ENCODE assay signal across 8 cellular contexts in genomic region chr5:40755407-40756365, GRCh38. TPM values are rescaled to one million over a fixed set of nuclear protein-coding genes. Genes with fewer than 3 reads are reported as not detected.
DNase-seq lines count a peak whose midpoint lies in the region; ATAC-seq and TF ChIP-seq lines count a peak whose summit lies in the region.

Gene TTC33 (minus strand): TSS chr5:40755961. CDS start chr5:40747018, 8,943 bp downstream.

- H3K27ac Mint-ChIP-seq in IgD-negative memory B cell: no peak within 1 kb of the TSS

- peak; percentile 86 for ATAC-seq in GM21529 (IDR thresholded peaks at IDR 0.05; ENCODE audit: unreplicated experiment)

- H3K9me3 Mint-ChIP-seq in IgD-negative memory B cell: no peaks in the 10 kb centered on the region

- H3K27me3 Mint-ChIP-seq in IgD-negative memory B cell: no peaks in the 10 kb centered on the region

- peak within 1 kb of the TSS; percentile 90 for H3K4me3 ChIP-seq in epithelial cell of proximal tubule (ENCODE audit: low read depth, low read length)

- DNase-seq in DMS153 treated with DMSO at 0.1 percent for 48 hours (lab: John Stamatoyannopoulos, UW; ENCODE audit: unreplicated experiment): peak; percentile 95
- peak; percentile 96 for DNase-seq in OCI-M1 (lab: John Stamatoyannopoulos, UW)
- peak; percentile 88 for DNase-seq in activated T-cell treated with anti-CD3 and anti-CD28 coated beads for 4 hours
- peak; percentile 43 for DNase-seq in epithelial cell of proximal tubule (ENCODE audit: low read depth)
- peak; percentile 96 for DNase-seq in mucosa of gallbladder (ENCODE audit: low spot score)
- peak; percentile 88 to 92 for DNase-seq in stimulated activated CD8-positive, alpha-beta memory T cell treated with anti-CD3 and anti-CD28 coated beads, Interleukin-4, amount 100 ng/mL, for 4 hours (ENCODE audit: low read depth in 2 of 2, low spot score in 1 of 2)

- TF ChIP-seq CTCF in epithelial cell of proximal tubule (conservative IDR thresholded peaks at IDR 0.05; ENCODE audit: low read depth, low read length): peak; percentile 57

- peaks cover 6% of the 10 kb centered on the region for H3K36me3 Mint-ChIP-seq in IgD-negative memory B cell

- peaks cover 8 to 16% (median 15%) of the 10 kb centered on the region in 3 donors for H3K4me1 Mint-ChIP-seq in IgD-negative memory B cell

- H3K4me3 Mint-ChIP-seq in IgD-negative memory B cell: no peak within 1 kb of the TSS

RNA-seq across cellular contexts. Expression of gene TTC33, which starts in this region (rescaled TPM):
- polyA plus RNA-seq in IgD-negative memory B cell: 14.5 TPM
- total RNA-seq in epithelial cell of proximal tubule: 7.6 and 9.8 TPM in 2 replicates
- 17.6 TPM for total RNA-seq in mucosa of gallbladder

Comparison
In these comparisons a context has a peak if more than half of its experiments do, and no peak if none do; other contexts are left out.
1. Peak in every context shown above with its lines: DNase-seq, ATAC-seq and H3K4me3 ChIP-seq.
2. DNase-seq: peak in every context shown above with its lines; median percentile 96 in OCI-M1; 96 in mucosa of gallbladder; 95 in DMS153 treated with DMSO at 0.1 percent for 48 hours; 90 in stimulated activated CD8-positive, alpha-beta memory T cell treated with anti-CD3 and anti-CD28 coated beads, Interleukin-4, amount 100 ng/mL, for 4 hours; 88 in activated T-cell treated with anti-CD3 and anti-CD28 coated beads for 4 hours; 43 in epithelial cell of proximal tubule.